In the genomic region with DNA sequence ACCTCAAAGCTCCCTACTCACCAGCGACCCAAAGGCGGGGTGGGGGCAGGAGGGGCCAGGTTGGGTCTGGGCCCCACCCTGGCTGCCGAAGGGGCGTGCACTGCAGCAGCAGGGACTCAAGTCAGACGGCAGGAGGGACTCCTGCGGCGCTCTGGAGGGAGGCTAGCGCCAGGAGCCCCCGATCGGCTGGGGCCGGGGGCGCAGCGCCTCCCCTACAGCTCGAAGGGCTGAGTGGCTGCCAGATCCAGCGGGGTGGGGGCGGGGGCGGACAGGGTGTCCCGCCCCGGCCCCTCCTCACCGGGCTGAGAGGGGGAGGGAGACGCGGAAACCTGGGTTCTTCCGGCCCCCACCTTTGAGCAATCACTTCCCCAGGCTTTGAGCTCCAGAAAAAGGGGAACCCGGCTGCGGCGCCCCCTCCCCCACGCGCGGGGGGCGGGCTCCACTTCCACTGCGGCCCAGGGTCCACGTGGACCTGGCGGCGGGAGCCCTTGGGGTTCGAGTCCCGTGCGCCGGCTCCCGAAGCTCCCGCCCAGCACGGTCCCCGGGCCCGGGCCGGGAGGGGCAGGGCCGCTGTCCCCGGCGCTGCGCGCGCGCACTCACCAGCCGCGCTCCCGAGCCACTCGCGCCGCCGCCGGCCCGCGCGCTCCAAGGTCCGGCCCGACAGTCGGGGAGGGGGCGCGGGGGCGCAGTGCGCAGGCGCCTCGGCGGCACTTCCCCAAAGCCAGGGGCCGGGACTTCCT, we compare ENCODE assay signal across 8 cellular contexts. TPM values are rescaled to one million over a fixed set of nuclear protein-coding genes. Genes with fewer than 3 reads are reported as not detected.
DNase-seq lines count a peak whose midpoint lies in the region; ATAC-seq and TF ChIP-seq lines count a peak whose summit lies in the region.

Gene RGS19 (minus strand): TSS at position 246 of the 740 bp plus-strand sequence. CDS start 2,632 bp downstream, outside the sequence.

- in situ Hi-C loops in Panc1 (cut with HindIII; ENCODE audit: low pct_unique_long_range_greater_than_20kb, low sequenced_read_pairs): no loop called here

- TF ChIP-seq EP300 in stomach (IDR thresholded peaks at IDR 0.05): no peak

- peak within 1 kb of the TSS; percentile 44 for H3K27ac Mint-ChIP-seq in activated T-cell treated with anti-CD3 and anti-CD28 coated beads, Interleukin-2, amount 50 U/mL, for 72 hours

- H3K36me3 ChIP-seq in ACC112 (ENCODE audit: insufficient read depth, low read length) (no peaks in the 10 kb centered on the region), Panc1 (ENCODE audit: control insufficient read depth, insufficient read depth, low read length) (no peaks in the 10 kb centered on the region), esophagus squamous epithelium (peaks cover 0 to 12% (median 6%) of the 10 kb centered on the region in 3 donors), muscle layer of duodenum (ENCODE audit: control insufficient read depth in 1 of 2, insufficient read depth in 2 of 2, low read length in 2 of 2) (peaks cover 0 to 2% of the 10 kb centered on the region in 2 donors), stomach (peaks cover 4 to 17% (median 14%) of the 10 kb centered on the region in 4 donors)

- TF ChIP-seq CTCF in Panc1 (IDR thresholded peaks at IDR 0.05) (no peak), esophagus squamous epithelium (IDR thresholded peaks at IDR 0.05) (no peak), stomach (IDR thresholded peaks at IDR 0.05) (no peak)

- H3K4me1 Mint-ChIP-seq in activated T-cell treated with anti-CD3 and anti-CD28 coated beads, Interleukin-2, amount 50 U/mL, for 72 hours (ENCODE audit: low read depth): peaks cover 43% of the 10 kb centered on the region

- H3K27me3 Mint-ChIP-seq in activated T-cell treated with anti-CD3 and anti-CD28 coated beads, Interleukin-2, amount 50 U/mL, for 72 hours (ENCODE audit: low read depth): peaks cover 4% of the 10 kb centered on the region

- no TSS peak for BruUV-seq in Panc1 (replicated peaks; lab: Mats Ljungman, UMichigan)

- TF ChIP-seq POLR2A in esophagus squamous epithelium (IDR thresholded peaks at IDR 0.05) (peak in 1 of 4 donors; percentile 42), stomach (IDR thresholded peaks at IDR 0.05) (no peak)

- peak within 1 kb of the TSS; percentile 94 to 95 for H3K4me3 Mint-ChIP-seq in activated T-cell treated with anti-CD3 and anti-CD28 coated beads, Interleukin-2, amount 50 U/mL, for 72 hours

- H3K9me3 ChIP-seq in Panc1 (ENCODE audit: control insufficient read depth, insufficient read depth, low read depth, low read length): no peaks in the 10 kb centered on the region
- H3K9me3 ChIP-seq in esophagus squamous epithelium: no peaks in the 10 kb centered on the region
- no peaks in the 10 kb centered on the region for H3K9me3 ChIP-seq in muscle layer of duodenum (ENCODE audit: control insufficient read depth in 1 of 2, low read length in 2 of 2)
- no peaks in the 10 kb centered on the region for H3K9me3 ChIP-seq in stomach

- ATAC-seq in GM18511 (IDR thresholded peaks at IDR 0.05; ENCODE audit: unreplicated experiment): peak; percentile 34
- ATAC-seq in HG03280 (IDR thresholded peaks at IDR 0.05; ENCODE audit: unreplicated experiment): peak; percentile 56
- ATAC-seq in Panc1: peak; percentile 76
- peak; percentile 16 to 60 for ATAC-seq in activated T-cell treated with anti-CD3 and anti-CD28 coated beads, Interleukin-2, amount 50 U/mL, for 72 hours (replicated peaks in 1 of 2)

- peak within 1 kb of the TSS; percentile 93 for H2AFZ ChIP-seq in ACC112 (ENCODE audit: low read length, unreplicated experiment)

- H3K4me1 ChIP-seq in ACC112 (ENCODE audit: control insufficient read depth, insufficient read depth, low read length, unreplicated experiment) (peaks cover 23% of the 10 kb centered on the region), Panc1 (ENCODE audit: control insufficient read depth, insufficient read depth, low read length) (peaks cover 21% of the 10 kb centered on the region), esophagus squamous epithelium (peaks cover 28 to 86% (median 41%) of the 10 kb centered on the region in 3 donors), muscle layer of duodenum (ENCODE audit: control insufficient read depth in 1 of 2, insufficient read depth in 2 of 2, low read length in 2 of 2) (peaks cover 8 to 33% of the 10 kb centered on the region in 2 donors), stomach (peaks cover 27 to 76% (median 59%) of the 10 kb centered on the region in 4 donors)

- H3K4me3 ChIP-seq in ACC112 (ENCODE audit: low read depth, low read length) (peak within 1 kb of the TSS; percentile 98), Panc1 (ENCODE audit: low read depth in 2 of 2, low read length in 2 of 2) (peak within 1 kb of the TSS; percentile 78 to 82), esophagus squamous epithelium (peak within 1 kb of the TSS; percentile 59 to 89 (median 77)), muscle layer of duodenum (ENCODE audit: low read depth in 1 of 2, low read length in 2 of 2) (peak within 1 kb of the TSS; percentile 57 to 82), stomach (peak within 1 kb of the TSS; percentile 76 to 83 (median 79))

- intact Hi-C loops in Panc1 (cut with micrococcal nuclease; ENCODE audit: unreplicated experiment) (no loop called here), esophagus squamous epithelium (cut with DNase I) (no loop called here), stomach (cut with DNase I; ENCODE audit: low total_unique reads) (no loop called here)

- no peaks in the 10 kb centered on the region for H3K36me3 Mint-ChIP-seq in activated T-cell treated with anti-CD3 and anti-CD28 coated beads, Interleukin-2, amount 50 U/mL, for 72 hours (ENCODE audit: insufficient read depth in 2 of 2)

- H3K27ac ChIP-seq in ACC112 (ENCODE audit: low read depth, low read length) (no peak within 1 kb of the TSS), Panc1 (ENCODE audit: low read length) (peak within 1 kb of the TSS; percentile 87), esophagus squamous epithelium (peak within 1 kb of the TSS; percentile 64 to 91 (median 84)), muscle layer of duodenum (ENCODE audit: low read length) (peak within 1 kb of the TSS; percentile 39), stomach (peak within 1 kb of the TSS; percentile 70 to 88 (median 84))

- H3K27me3 ChIP-seq in ACC112 (ENCODE audit: insufficient read depth, low read length) (peaks cover 8% of the 10 kb centered on the region), Panc1 (ENCODE audit: control insufficient read depth, insufficient read depth, low read length) (no peaks in the 10 kb centered on the region), esophagus squamous epithelium (peaks cover 0 to 33% (median under 1%) of the 10 kb centered on the region in 4 donors), muscle layer of duodenum (ENCODE audit: low read depth, low read length) (peaks cover 5% of the 10 kb centered on the region), stomach (peaks cover under 1 to 25% (median 10%) of the 10 kb centered on the region in 3 donors)

- POLR2A ChIA-PET in Panc1 (lab: Charles Lee): interaction anchor here (0.6 kb wide), 1 partner anchor 40 kb away, joined by 3 read pairs; no protein-coding TSS in a partner anchor

- H3K9me3 Mint-ChIP-seq in activated T-cell treated with anti-CD3 and anti-CD28 coated beads, Interleukin-2, amount 50 U/mL, for 72 hours: no peaks in the 10 kb centered on the region

- no CpG with 5 or more reads among the region's 73 CpGs for WGBS in esophagus squamous epithelium, 2 donors
- 0 to 1% (median 1%) methylated on average over 2 to 73 of the region's 73 CpGs for WGBS in stomach, 5 donors

- CTCF ChIA-PET in Panc1 (lab: Charles Lee): interaction anchor here (0.5 kb wide), 1 partner anchor 89 kb away, joined by 4 read pairs; no protein-coding TSS in a partner anchor

- DNase-seq in Panc1 (ENCODE audit: low read depth, low spot score) (no peak), esophagus squamous epithelium (lab: John Stamatoyannopoulos, UW) (no peak), stomach (peak; percentile 82)
- DNase-seq in activated T-cell treated with anti-CD3 and anti-CD28 coated beads, Interleukin-2, amount 50 U/mL, for 72 hours: peak; percentile 67 to 77

- H3K79me2 ChIP-seq in ACC112 (ENCODE audit: control insufficient read depth, insufficient read depth, low read length, unreplicated experiment): peaks cover 5% of the 10 kb centered on the region

RNA-seq across cellular contexts. Expression of gene RGS19, which starts in this region (rescaled TPM):
- total RNA-seq in Panc1 (2021; ENCODE audit: unreplicated experiment) (32.0 TPM), esophagus squamous epithelium (10 to 100 TPM in 3 of 4 donors, 1 to 10 TPM in 1; 7.4 to 14.4 (median 11.0) TPM), stomach (10 to 100 TPM in 1 of 5 donors, 1 to 10 TPM in 1, not detected in 3; 3.1 to 10.1 TPM)
- polyA plus RNA-seq in Panc1 (2012; ENCODE audit: insufficient read length): 41.4 TPM
- total RNA-seq in activated T-cell treated with anti-CD3 and anti-CD28 coated beads, Interleukin-2, amount 50 U/mL, for 72 hours: 10 to 100 TPM; 38.1 to 40.0 TPM
- polyA plus RNA-seq in stomach: 10 to 100 TPM in 2 of 3 donors, 1 to 10 TPM in 1; 8.1 to 17.2 (median 13.1) TPM

Comparison
In these comparisons a context has a peak if more than half of its experiments do, and no peak if none do; other contexts are left out.
1. DNase-seq: peak in activated T-cell treated with anti-CD3 and anti-CD28 coated beads, Interleukin-2, amount 50 U/mL, for 72 hours (2 of 2) and stomach (single experiment); none in Panc1 (single experiment) and esophagus squamous epithelium (single experiment).
2. Peak in every context shown above with its lines, with median percentiles within 50 percentile points of each other: H3K4me3 ChIP-seq and ATAC-seq.